Comparison of ENCODE assay signal across 32 cellular contexts in genomic region chr14:25039933-25040332, GRCh38. TPM values are rescaled to one million over a fixed set of nuclear protein-coding genes. Genes with fewer than 3 reads are reported as not detected.
DNase-seq lines count a peak whose midpoint lies in the region; ATAC-seq, FAIRE-seq and TF ChIP-seq lines count a peak whose summit lies in the region.
"Had no signal": no experiment of that assay in that cellular context is flagged by ENCODE, and none has a peak within 500 bp of the region (broad histone marks: within the 10 kb centered on the region; RNA-seq: fewer than 3 reads in every experiment).

No MANE protein-coding gene starts in this region.

- no peak for ATAC-seq in HepG2
- ATAC-seq in right lobe of liver: no peak
- ATAC-seq: A549; CD8-positive, alpha-beta T cell had no signal

- no peak overlapping the region for H3K9ac ChIP-seq in HepG2 (ENCODE audit: insufficient read depth, low read depth, low read length)
- H3K9ac ChIP-seq: BLaER1; BLaER1 treated with 17β-estradiol and CSF1 and Interleukin-3, amounts not matched to agents 10 nM and 100 nM had no signal

- no TSS peak for BruUV-seq in HepG2 (replicated peaks; lab: Mats Ljungman, UMichigan)

- TF ChIP-seq POLR2A in HepG2 (IDR thresholded peaks at IDR 0.05; ENCODE audit: insufficient read depth in 1 of 2, low read depth in 2 of 2, low read length in 2 of 2) (no peak), right lobe of liver (IDR thresholded peaks at IDR 0.05) (no peak)

- in situ Hi-C loops in HepG2 (cut with HindIII; ENCODE audit: extremely low pct_ligation_motif_present, low pct_unique_long_range_greater_than_20kb): loop anchor here (5.0 kb wide), 2 partner anchors 233 to 303 kb away; no protein-coding TSS in a partner anchor

- TF ChIP-seq CTCF in HepG2 (CRISPR knock-in tag; IDR thresholded peaks at IDR 0.05) (no peak), right lobe of liver (IDR thresholded peaks at IDR 0.05) (no peak)

- WGBS in HepG2 (ENCODE audit: low lambda C conversion rate): 92% methylated on average over 5 of the region's 5 CpGs
- WGBS in right lobe of liver (ENCODE audit: insufficient coverage, low coverage, low lambda C conversion rate, missing lambda C conversion rate): 98% methylated on average over 5 of the region's 5 CpGs

- FAIRE-seq in HepG2 (lab: Jason Lieb, UNC): no peak
- FAIRE-seq: A204.1, A549, D721Med had no signal

- H3K4me3 ChIP-seq in HepG2 (replicated peaks in 1 of 3; ENCODE audit: insufficient read depth in 1 of 3, low read depth in 2 of 3, low read length in 3 of 3) (no peak overlapping the region), right lobe of liver (no peak overlapping the region)
- H3K4me3 ChIP-seq: A549; BLaER1; BLaER1 treated with 17β-estradiol and CSF1 and Interleukin-3, amounts not matched to agents 10 nM and 100 nM had no signal

- H3K27me3 ChIP-seq in HepG2 (ENCODE audit: control insufficient read depth in 1 of 2, insufficient read depth in 2 of 2, low read length in 2 of 2) (no peaks in the 10 kb centered on the region), right lobe of liver (no peaks in the 10 kb centered on the region)
- H3K27me3 ChIP-seq: BE2C; BLaER1; BLaER1 treated with 17β-estradiol and CSF1 and Interleukin-3, amounts not matched to agents 10 nM and 100 nM had no signal

- H3K4me1 ChIP-seq in HepG2 (ENCODE audit: insufficient read depth, low read length): peaks cover 55% of the 10 kb centered on the region
- peaks cover 0 to 7% (median 1%) of the 10 kb centered on the region in 4 donors for H3K4me1 ChIP-seq in right lobe of liver
- H3K4me1 ChIP-seq: A549, BE2C, BLaER1 had no signal

- H3K27ac ChIP-seq in HepG2 (ENCODE audit: extremely low read length, insufficient read depth, low read length): no peak overlapping the region
- no peak overlapping the region for H3K27ac ChIP-seq in right lobe of liver
- H3K27ac ChIP-seq: 22Rv1; A549; BLaER1; BLaER1 treated with 17β-estradiol and CSF1 and Interleukin-3, amounts not matched to agents 10 nM and 100 nM; C4-2B had no signal

- no peak overlapping the region for H2AFZ ChIP-seq in HepG2 (ENCODE audit: low read length)

- no peak overlapping the region for H3K4me2 ChIP-seq in HepG2 (ENCODE audit: low read depth, low read length)
- H3K4me2 ChIP-seq: A549; BLaER1; BLaER1 treated with 17β-estradiol and CSF1 and Interleukin-3, amounts not matched to agents 10 nM and 100 nM had no signal

- peaks cover 2% of the 10 kb centered on the region for H3K79me2 ChIP-seq in HepG2 (ENCODE audit: insufficient read depth, low read length)

- DNase-seq in HepG2 (ENCODE audit: low spot score): no peak
- no peak for DNase-seq in right lobe of liver
- DNase-seq in ELF-1 (ENCODE audit: low read depth, low spot score): peak; percentile 32
- no peak for DNase-seq in KG1 (lab: John Stamatoyannopoulos, UW)
- DNase-seq: 8988T; ACHN; AML-193; BE2C; C1 segment of cervical spinal cord; Caco-2; Calu3; CD4-positive, alpha-beta memory T cell; CD4-positive, alpha-beta T cell; CD4-positive, CD25-positive, alpha-beta regulatory T cell; CD8-positive, alpha-beta memory T cell; CD8-positive, alpha-beta T cell; COR-L47; DMS 273 treated with DMSO at 0.1 percent for 48 hours; DMS153; DMS53; DMS79; DMS79 treated with DMSO at 0.1 percent for 48 hours; DND-41; EL had no signal

- H3K36me3 ChIP-seq in HepG2 (replicated peaks in 1 of 2; ENCODE audit: control insufficient read depth in 1 of 2, insufficient read depth in 2 of 2, low read length in 2 of 2) (no peaks in the 10 kb centered on the region), right lobe of liver (no peaks in the 10 kb centered on the region)
- H3K36me3 ChIP-seq: BE2C; BLaER1; BLaER1 treated with 17β-estradiol and CSF1 and Interleukin-3, amounts not matched to agents 10 nM and 100 nM had no signal

- intact Hi-C loops in HepG2 (cut with micrococcal nuclease; ENCODE audit: unreplicated experiment): loop anchor here (5.0 kb wide), 1 partner anchor 153 kb away; no protein-coding TSS in a partner anchor
- intact Hi-C loops in right lobe of liver (cut with DNase I): loop anchor here in 1 of 2 donors (10.0 kb wide), 1 partner anchor 305 kb away; no protein-coding TSS in a partner anchor

- H4K20me1 ChIP-seq in HepG2 (ENCODE audit: insufficient read depth, low read length): no peaks in the 10 kb centered on the region
- H4K20me1 ChIP-seq: BLaER1; BLaER1 treated with 17β-estradiol and CSF1 and Interleukin-3, amounts not matched to agents 10 nM and 100 nM had no signal

- no peak for TF ChIP-seq EP300 in HepG2 (IDR thresholded peaks at IDR 0.05; ENCODE audit: low read depth in 2 of 2, low read length in 2 of 2)
- TF ChIP-seq EP300 in HepG2 (CRISPR knock-in tag; IDR thresholded peaks at IDR 0.05; ENCODE audit: borderline replicate concordance): no peak

- CTCF ChIA-PET in HepG2 (lab: Yijun Ruan, JAX; ENCODE audit: low intra/inter-chr PET ratio, low total read pairs): no interaction called here

- TF ChIP-seq RAD21 in HepG2 (CRISPR knock-in tag; IDR thresholded peaks at IDR 0.05): no peak

- POLR2A ChIA-PET in HepG2 (lab: Yijun Ruan, JAX): no interaction called here

- H3K9me3 ChIP-seq in HepG2 (ENCODE audit: low read length) (no peaks in the 10 kb centered on the region), right lobe of liver (no peaks in the 10 kb centered on the region)
- H3K9me3 ChIP-seq: A549, BE2C, BLaER1, Caco-2 had no signal

TF ChIP-seq in HepG2, 621 proteins besides CTCF, POLR2A, EP300 and RAD21 (continues in another document):
- TF ChIP-seq NR2F2 (IDR thresholded peaks at IDR 0.05; ENCODE audit: borderline replicate concordance, low read depth) (0 out of 2 replicates have a peak, but pooled peaks have one; percentile 29), MXD4 (CRISPR knock-in tag; IDR thresholded peaks at IDR 0.05) (no peak), MED1 (CRISPR knock-in tag; IDR thresholded peaks at IDR 0.05) (0 out of 2 replicates have a peak, but pooled peaks have one; percentile 16), ZNF788 (CRISPR knock-in tag; IDR thresholded peaks at IDR 0.05; ENCODE audit: borderline replicate concordance) (no peak), SMAD1 (CRISPR knock-in tag; IDR thresholded peaks at IDR 0.05; ENCODE audit: borderline replicate concordance, low read depth) (no peak), NR2C2 (CRISPR knock-in tag; IDR thresholded peaks at IDR 0.05; ENCODE audit: borderline replicate concordance) (peak; percentile 70), ZNF232 (CRISPR knock-in tag; IDR thresholded peaks at IDR 0.05; ENCODE audit: borderline replicate concordance) (no peak), GZF1 (CRISPR knock-in tag; IDR thresholded peaks at IDR 0.05) (no peak), ZFY (CRISPR knock-in tag; IDR thresholded peaks at IDR 0.05) (peak; percentile 16; the same call in 1 of the 2 replicates), HES4 (CRISPR knock-in tag; IDR thresholded peaks at IDR 0.05; ENCODE audit: borderline replicate concordance) (no peak), ZNF558 (CRISPR knock-in tag; IDR thresholded peaks at IDR 0.05; ENCODE audit: borderline replicate concordance) (no peak), ZC3H13 (CRISPR knock-in tag; IDR thresholded peaks at IDR 0.05) (no peak), ZNF629 (CRISPR knock-in tag; conservative IDR thresholded peaks at IDR 0.05) (0 out of 2 replicates have a peak, but pooled peaks have one; percentile 16)
- TF ChIP-seq, protein P1, sequence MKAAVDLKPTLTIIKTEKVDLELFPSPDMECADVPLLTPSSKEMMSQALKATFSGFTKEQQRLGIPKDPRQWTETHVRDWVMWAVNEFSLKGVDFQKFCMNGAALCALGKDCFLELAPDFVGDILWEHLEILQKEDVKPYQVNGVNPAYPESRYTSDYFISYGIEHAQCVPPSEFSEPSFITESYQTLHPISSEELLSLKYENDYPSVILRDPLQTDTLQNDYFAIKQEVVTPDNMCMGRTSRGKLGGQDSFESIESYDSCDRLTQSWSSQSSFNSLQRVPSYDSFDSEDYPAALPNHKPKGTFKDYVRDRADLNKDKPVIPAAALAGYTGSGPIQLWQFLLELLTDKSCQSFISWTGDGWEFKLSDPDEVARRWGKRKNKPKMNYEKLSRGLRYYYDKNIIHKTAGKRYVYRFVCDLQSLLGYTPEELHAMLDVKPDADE (CRISPR knock-in tag; IDR thresholded peaks at IDR 0.05): no peak

RNA-seq across cellular contexts. Expression of gene STXBP6, which starts 10.0 kb away (rescaled TPM):
- total RNA-seq in HepG2 (2016; rRNA removed; fragmentation: Illumina TruSeq; extraction: Trizol) (35.3 and 43.2 TPM in 2 replicates), right lobe of liver (1 to 10 TPM in 4 of 6 experiments, under 1 TPM in 2; 0.55 to 1.7 (median 1.1) TPM)
- total RNA-seq in HepG2 (2016; cell fraction: cytosol; rRNA removed; fragmentation: Illumina TruSeq; extraction: Trizol; ENCODE audit: low read depth): 21.2 TPM in 2 replicates
- total RNA-seq in HepG2 (2016; cell fraction: insoluble cytoplasmic fraction; rRNA removed; fragmentation: Illumina TruSeq; extraction: Trizol): 31.7 and 46.6 TPM in 2 replicates
- total RNA-seq in HepG2 (2016; cell fraction: membrane; rRNA removed; fragmentation: Illumina TruSeq; extraction: Trizol): 28.9 and 30.6 TPM in 2 replicates
- 26.2 and 27.2 TPM in 2 replicates for total RNA-seq in HepG2 (2016; cell fraction: nucleus; rRNA removed; fragmentation: Illumina TruSeq; extraction: Trizol)
- polyA plus RNA-seq in HepG2 (2011; rRNA removed): 32.3 and 42.8 TPM in 2 replicates
- polyA plus RNA-seq in HepG2 (2011; cell fraction: cytosol; rRNA removed): 26.8 and 33.4 TPM in 2 replicates
- 10.0 and 11.5 TPM in 2 replicates for polyA plus RNA-seq in HepG2 (2011; cell fraction: nucleus; rRNA removed)
- 25.5 and 27.7 TPM in 2 replicates for polyA plus RNA-seq in HepG2 (2012)
- polyA plus RNA-seq in HepG2 (2016; cell fraction: cytosol; fragmentation: Illumina TruSeq; extraction: Trizol; ENCODE audit: low read depth): 19.0 and 23.1 TPM in 2 replicates
- 51.3 and 53.4 TPM in 2 replicates for polyA plus RNA-seq in HepG2 (2016; cell fraction: insoluble cytoplasmic fraction; fragmentation: Illumina TruSeq; extraction: Trizol; ENCODE audit: low read depth)
- 25.8 and 28.4 TPM in 2 replicates for polyA plus RNA-seq in HepG2 (2016; cell fraction: membrane; fragmentation: Illumina TruSeq; extraction: Trizol; ENCODE audit: low read depth)
- 24.0 and 27.2 TPM in 2 replicates for polyA plus RNA-seq in HepG2 (2016; cell fraction: nucleus; fragmentation: Illumina TruSeq; extraction: Trizol; ENCODE audit: insufficient read depth, low read depth)
- polyA minus RNA-seq in HepG2 (2011; rRNA and poly(A)+ RNA removed; ENCODE audit: low replicate concordance): 3.0 and 26.4 TPM in 2 replicates
- 19.6 and 20.8 TPM in 2 replicates for polyA minus RNA-seq in HepG2 (2011; cell fraction: cytosol; rRNA and poly(A)+ RNA removed)
- polyA minus RNA-seq in HepG2 (2011; cell fraction: nucleus; rRNA and poly(A)+ RNA removed): 53.4 and 53.6 TPM in 2 replicates
- total RNA-seq: B cell; CD4-positive, alpha-beta memory T cell; CD4-positive, alpha-beta T cell; CD4-positive, CD25-positive, alpha-beta regulatory T cell; CD8-positive, alpha-beta T cell had no signal
- polyA plus RNA-seq: CD4-positive, alpha-beta memory T cell; CD4-positive, CD25-positive, alpha-beta regulatory T cell; CD8-positive, alpha-beta memory T cell had no signal

Comparison
In these comparisons a context has a peak if more than half of its experiments do, and no peak if none do; other contexts are left out.
1. RNA of gene STXBP6, which starts 10.0 kb away (total RNA-seq): 21.2 to 46.6 TPM in HepG2; 0.55 to 1.7 TPM in right lobe of liver; every median in the first group is over 4 times any median in the second.